Comparison of ENCODE assay signal across 23 cellular contexts in genomic region chr7:152085116-152085515, GRCh38. TPM values are rescaled to one million over a fixed set of nuclear protein-coding genes. Genes with fewer than 3 reads are reported as not detected.
DNase-seq lines count a peak whose midpoint lies in the region; ATAC-seq, FAIRE-seq and TF ChIP-seq lines count a peak whose summit lies in the region.
"Had no signal": no experiment of that assay in that cellular context is flagged by ENCODE, and none has a peak within 500 bp of the region (broad histone marks: within the 10 kb centered on the region; RNA-seq: fewer than 3 reads in every experiment).

No MANE protein-coding gene starts in this region.

- TF ChIP-seq CTCF in endodermal cell (conservative IDR thresholded peaks at IDR 0.05): no peak
- TF ChIP-seq CTCF in gastroesophageal sphincter (IDR thresholded peaks at IDR 0.05): no peak
- no peak for TF ChIP-seq CTCF in WERI-Rb-1 (IDR thresholded peaks at IDR 0.05; ENCODE audit: low read depth, low read length)

- DNase-seq in H54 (ENCODE audit: insufficient read length, low spot score) (no peak), endodermal cell (no peak), left kidney (ENCODE audit: low read depth, low spot score) (peak; percentile 78), NCI-H146 treated with DMSO at 0.1 percent for 48 hours (lab: John Stamatoyannopoulos, UW; ENCODE audit: unreplicated experiment) (no peak), WERI-Rb-1 (no peak)
- DNase-seq: BE2C, COR-L47, DMS 273 treated with DMSO at 0.1 percent for 48 hours, DMS79 treated with DMSO at 0.1 percent for 48 hours, NCI-H1105 treated with DMSO at 0.1 percent for 48 hours, NCI-H1694, NCI-H2081, NCI-H2171, NCI-H446, NCI-H526, OCI-M1 had no signal

- no peak for TF ChIP-seq EP300 in gastroesophageal sphincter (IDR thresholded peaks at IDR 0.05)

- peak overlapping the region; percentile 6 for H3K27ac Mint-ChIP-seq in endodermal cell

- H3K27me3 ChIP-seq in endodermal cell (ENCODE audit: control insufficient read depth, insufficient read depth, low read length, poor library complexity, severe bottlenecking) (no peaks in the 10 kb centered on the region), gastroesophageal sphincter (no peaks in the 10 kb centered on the region), WERI-Rb-1 (ENCODE audit: insufficient read depth, low read depth, severe bottlenecking) (no peaks in the 10 kb centered on the region)
- H3K27me3 ChIP-seq: BE2C, SJSA1 had no signal

- H3K27ac ChIP-seq in endodermal cell (ENCODE audit: low read depth, low read length): no peak overlapping the region
- H3K27ac ChIP-seq in gastroesophageal sphincter: no peak overlapping the region
- H3K27ac ChIP-seq in WERI-Rb-1: no peak overlapping the region
- H3K27ac ChIP-seq: A549, SJSA1 had no signal

- H3K4me3 ChIP-seq in endodermal cell (ENCODE audit: low read length): no peak overlapping the region
- no peak overlapping the region for H3K4me3 ChIP-seq in gastroesophageal sphincter
- no peak overlapping the region for H3K4me3 ChIP-seq in WERI-Rb-1 (ENCODE audit: low read depth, low read length)
- H3K4me3 ChIP-seq: A549, SJSA1 had no signal

- H3K4me3 Mint-ChIP-seq in endodermal cell: no peak overlapping the region
- H3K4me3 Mint-ChIP-seq: IgD-negative memory B cell had no signal

- WGBS in endodermal cell (ENCODE audit: insufficient coverage in 1 of 2, insufficient read length in 1 of 2), 2 experiments: 93 to 100% methylated on average over 1 to 3 of the region's 3 CpGs
- 88 to 92% methylated on average over 2 to 3 of the region's 3 CpGs for WGBS in gastroesophageal sphincter (ENCODE audit: low coverage in 1 of 2), 2 donors

- H3K9me3 ChIP-seq in endodermal cell (ENCODE audit: control insufficient read depth, low read length) (peaks cover 34% of the 10 kb centered on the region), gastroesophageal sphincter (peaks cover 0 to 10% (median 0%) of the 10 kb centered on the region in 3 donors), WERI-Rb-1 (ENCODE audit: severe bottlenecking) (peaks cover 6% of the 10 kb centered on the region)
- H3K9me3 ChIP-seq: BE2C had no signal

- H3K9ac ChIP-seq in endodermal cell (ENCODE audit: extremely low read depth, low read length, poor library complexity, severe bottlenecking): no peak overlapping the region

- no peaks in the 10 kb centered on the region for H3K27me3 Mint-ChIP-seq in endodermal cell (ENCODE audit: insufficient read depth)
- H3K27me3 Mint-ChIP-seq: IgD-negative memory B cell had no signal

- peaks cover 25% of the 10 kb centered on the region for H3K36me3 Mint-ChIP-seq in endodermal cell (ENCODE audit: low read depth)

- H3K9me3 Mint-ChIP-seq in endodermal cell: peaks cover 19% of the 10 kb centered on the region

- H3K4me1 ChIP-seq in endodermal cell (ENCODE audit: control insufficient read depth, insufficient read depth, low read length) (no peaks in the 10 kb centered on the region), gastroesophageal sphincter (no peaks in the 10 kb centered on the region)
- H3K4me1 ChIP-seq: BE2C, SJSA1 had no signal

- peaks cover 5% of the 10 kb centered on the region for H3K36me3 ChIP-seq in endodermal cell (ENCODE audit: control insufficient read depth, insufficient read depth, low read length)
- H3K36me3 ChIP-seq in gastroesophageal sphincter: no peaks in the 10 kb centered on the region
- no peaks in the 10 kb centered on the region for H3K36me3 ChIP-seq in WERI-Rb-1
- H3K36me3 ChIP-seq: BE2C, SJSA1 had no signal

- FAIRE-seq in H54 (lab: Jason Lieb, UNC): peak; percentile 38
- FAIRE-seq: A549 had no signal

- ATAC-seq in HG03439 (IDR thresholded peaks at IDR 0.05; ENCODE audit: unreplicated experiment): no peak
- no peak for ATAC-seq in gastroesophageal sphincter
- ATAC-seq: A549, HCT116, Right ventricle myocardium inferior had no signal

- TF ChIP-seq POLR2A in H54 (IDR thresholded peaks at IDR 0.05; ENCODE audit: low read depth, low read length): no peak
- TF ChIP-seq POLR2A in gastroesophageal sphincter (IDR thresholded peaks at IDR 0.05): no peak

- peaks cover 3% of the 10 kb centered on the region for H3K4me1 Mint-ChIP-seq in endodermal cell

RNA-seq across cellular contexts. Expression of gene GALNT11, which starts 59.6 kb away (rescaled TPM):
- total RNA-seq in endodermal cell: 10 to 100 TPM; 32.7 to 35.3 TPM
- polyA plus RNA-seq in endodermal cell (2013, experiment 1 of 2): 34.9 TPM
- 33.4 TPM for polyA plus RNA-seq in endodermal cell (2013, experiment 2 of 2)
- total RNA-seq in gastroesophageal sphincter: 10 to 100 TPM; 46.8 to 60.2 (median 51.8) TPM
